13 cellular contexts compared by ENCODE assay signal in the genomic region with DNA sequence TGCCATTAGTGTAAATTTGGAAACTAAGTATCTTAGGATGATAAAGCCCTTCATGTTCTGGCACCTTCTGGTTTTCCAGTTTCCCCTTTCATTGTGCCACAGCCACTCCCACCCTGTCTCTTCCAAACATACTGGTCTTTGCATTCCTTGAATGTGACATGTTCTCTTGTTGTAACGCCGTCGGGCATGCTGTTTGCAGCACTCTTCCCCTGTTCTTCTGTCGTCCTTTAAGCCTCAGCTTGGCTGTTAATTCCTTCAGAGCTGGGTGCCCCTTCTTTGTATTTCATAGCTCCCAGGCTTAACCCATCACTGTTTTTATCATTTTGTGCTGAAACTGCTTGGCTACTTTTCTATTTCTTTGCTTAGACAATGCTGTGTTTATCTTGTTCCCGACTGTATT.
DNase-seq lines count a peak whose midpoint lies in the region; TF ChIP-seq lines count a peak whose summit lies in the region.
"Had no signal": no experiment of that assay in that cellular context is flagged by ENCODE, and none has a peak within 500 bp of the region (broad histone marks: within the 10 kb centered on the region; RNA-seq: fewer than 3 reads in every experiment).

No MANE protein-coding gene starts in this region.

- H3K14ac ChIP-seq in mesenchymal stem cell (ENCODE audit: low read length in 2 of 2) = no peak overlapping the region

- H3K36me3 ChIP-seq in Karpas-422 (ENCODE audit: insufficient read depth, low read length) = no peaks in the 10 kb centered on the region
- no peaks in the 10 kb centered on the region for H3K36me3 ChIP-seq in mesenchymal stem cell (ENCODE audit: control insufficient read depth in 1 of 2, insufficient read depth in 2 of 2, low read depth in 1 of 2, low read length in 2 of 2)
- H3K36me3 ChIP-seq in tibial artery = no peaks in the 10 kb centered on the region
- H3K36me3 ChIP-seq: adrenal gland, tibial nerve had no signal

- no peak overlapping the region for H4K91ac ChIP-seq in mesenchymal stem cell (ENCODE audit: low read length)

- no peak overlapping the region for H3K18ac ChIP-seq in mesenchymal stem cell (ENCODE audit: low read depth in 1 of 2, low read length in 2 of 2)

- POLR2A ChIA-PET in HEK293T (lab: Yijun Ruan, JAX) = no interaction called here

- WGBS in mesenchymal stem cell = 27% methylated on average over 5 of the region's 5 CpGs

- H2BK15ac ChIP-seq in mesenchymal stem cell (ENCODE audit: low read depth, poor library complexity, severe bottlenecking) = no peak overlapping the region

- no peak overlapping the region for H2BK120ac ChIP-seq in mesenchymal stem cell (ENCODE audit: low read depth, low read length)

- no peak overlapping the region for H2BK5ac ChIP-seq in mesenchymal stem cell (ENCODE audit: low read depth, low read length, poor library complexity, severe bottlenecking)

- H2AFZ ChIP-seq in Karpas-422 (ENCODE audit: low read length) = no peak overlapping the region
- H2AFZ ChIP-seq in mesenchymal stem cell (ENCODE audit: low read depth, low read length) = no peak overlapping the region

- CTCF ChIA-PET in HEK293T (lab: Yijun Ruan, JAX) = no interaction called here

- H3K79me2 ChIP-seq in Karpas-422 (ENCODE audit: low read length) = no peaks in the 10 kb centered on the region

- in situ Hi-C loops in GM13977 (cut with MboI; ENCODE audit: low pct_unique_long_range_greater_than_20kb, low sequenced_read_pairs, unreplicated experiment) = no loop called here

- H3K9me2 ChIP-seq in Karpas-422 (replicated peaks; ENCODE audit: insufficient read depth, low read length) = no peaks in the 10 kb centered on the region

- H3K4me2 ChIP-seq in Karpas-422 (ENCODE audit: low read depth, low read length, poor library complexity, severe bottlenecking) = no peak overlapping the region
- H3K4me2 ChIP-seq in mesenchymal stem cell (ENCODE audit: low read length, poor library complexity, severe bottlenecking) = peak overlapping the region; percentile 65

- TF ChIP-seq CTCF in cardiac fibroblast (IDR thresholded peaks at IDR 0.05; ENCODE audit: low read depth, low read length) (no peak), GM13977 (IDR thresholded peaks at IDR 0.05; ENCODE audit: extremely low read depth, insufficient read depth, missing control alignments) (no peak), tibial artery (IDR thresholded peaks at IDR 0.05) (no peak)

- H3K9me3 ChIP-seq in Karpas-422 (ENCODE audit: low read length) (no peaks in the 10 kb centered on the region), mesenchymal stem cell (ENCODE audit: control insufficient read depth, low read length) (no peaks in the 10 kb centered on the region), tibial artery (no peaks in the 10 kb centered on the region)
- H3K9me3 ChIP-seq: adrenal gland, mucosa of descending colon, tibial nerve had no signal

- no peak overlapping the region for H3K23ac ChIP-seq in mesenchymal stem cell (ENCODE audit: low read length in 2 of 2)

- H3K27ac ChIP-seq in Karpas-422 (ENCODE audit: low read length) (no peak overlapping the region), mesenchymal stem cell (ENCODE audit: low read length, poor library complexity, severe bottlenecking) (no peak overlapping the region), tibial artery (no peak overlapping the region)
- H3K27ac ChIP-seq: adrenal gland, tibial nerve, VCaP had no signal

- no peak overlapping the region for H3K4ac ChIP-seq in mesenchymal stem cell (ENCODE audit: low read depth in 1 of 2, low read length in 2 of 2)

- H3K79me1 ChIP-seq in mesenchymal stem cell (replicated peaks; ENCODE audit: low read length, poor library complexity, severe bottlenecking) = no peaks in the 10 kb centered on the region

- H3K9ac ChIP-seq in Karpas-422 (ENCODE audit: low read length) (no peak overlapping the region), mesenchymal stem cell (ENCODE audit: low read length) (peak overlapping the region; percentile 86)

- no peak overlapping the region for H3K4me3 ChIP-seq in Karpas-422 (ENCODE audit: low read length)
- peak overlapping the region in 1 of 2 donors; percentile 24 for H3K4me3 ChIP-seq in cardiac fibroblast (replicated peaks in 1 of 2; ENCODE audit: low read depth in 2 of 2, low read length in 2 of 2)
- H3K4me3 ChIP-seq in mesenchymal stem cell (ENCODE audit: insufficient read depth in 1 of 2, low read depth in 1 of 2, low read length in 2 of 2) = peak overlapping the region in 1 of 2 experiments; percentile 74
- peak overlapping the region in 1 of 2 donors; percentile 1 for H3K4me3 ChIP-seq in tibial artery
- H3K4me3 ChIP-seq: adrenal gland, mucosa of descending colon had no signal

- no peak overlapping the region for H2AK5ac ChIP-seq in mesenchymal stem cell (ENCODE audit: low read length, severe bottlenecking)

- intact Hi-C loops in tibial artery (cut with DNase I; ENCODE audit: low total_unique reads) = no loop called here

- no peak overlapping the region for H4K8ac ChIP-seq in mesenchymal stem cell (ENCODE audit: low read length)

- H3K4me1 ChIP-seq in Karpas-422 (ENCODE audit: low read length) = no peaks in the 10 kb centered on the region
- H3K4me1 ChIP-seq in mesenchymal stem cell (ENCODE audit: control insufficient read depth, insufficient read depth, low read depth, low read length) = no peaks in the 10 kb centered on the region
- H3K4me1 ChIP-seq in tibial artery = no peaks in the 10 kb centered on the region
- H3K4me1 ChIP-seq: adrenal gland, tibial nerve had no signal

- no peaks in the 10 kb centered on the region for H4K20me1 ChIP-seq in Karpas-422 (ENCODE audit: insufficient read depth, low read depth, low read length)

- H3K27me3 ChIP-seq in Karpas-422 (ENCODE audit: low read length) = no peaks in the 10 kb centered on the region
- H3K27me3 ChIP-seq in mesenchymal stem cell (ENCODE audit: control insufficient read depth in 1 of 2, insufficient read depth in 1 of 2, low read length in 2 of 2) = no peaks in the 10 kb centered on the region
- H3K27me3 ChIP-seq in tibial artery = no peaks in the 10 kb centered on the region
- H3K27me3 ChIP-seq: adrenal gland, tibial nerve had no signal

- H2BK12ac ChIP-seq in mesenchymal stem cell (ENCODE audit: low read length in 2 of 2) = no peak overlapping the region

- DNase-seq in AG08395 (ENCODE audit: low spot score) = peak; percentile 33
- DNase-seq in Karpas-422 = peak; percentile 25
- peak; percentile 25 to 27 for DNase-seq in cardiac fibroblast (ENCODE audit: low read depth in 2 of 2)
- DNase-seq in mesenchymal stem cell = peak; percentile 8
- DNase-seq in GM13977 (ENCODE audit: low spot score) = no peak
- no peak for DNase-seq in GM19238 (ENCODE audit: insufficient read length, low spot score)
- no peak for DNase-seq in HEK293T (ENCODE audit: extremely low spot score)
- no peak for DNase-seq in tibial artery
- DNase-seq: adrenal gland, mucosa of descending colon, NCI-H345 had no signal

TF ChIP-seq in HEK293T, 16 proteins besides CTCF, POLR2A, EP300 and RAD21:
- TF ChIP-seq HDGF (IDR thresholded peaks at IDR 0.05; ENCODE audit: borderline replicate concordance) (no peak), ARNT (IDR thresholded peaks at IDR 0.05) (no peak), BHLHE40 (IDR thresholded peaks at IDR 0.05; ENCODE audit: borderline replicate concordance) (no peak)
- TF ChIP-seq, protein P1, sequence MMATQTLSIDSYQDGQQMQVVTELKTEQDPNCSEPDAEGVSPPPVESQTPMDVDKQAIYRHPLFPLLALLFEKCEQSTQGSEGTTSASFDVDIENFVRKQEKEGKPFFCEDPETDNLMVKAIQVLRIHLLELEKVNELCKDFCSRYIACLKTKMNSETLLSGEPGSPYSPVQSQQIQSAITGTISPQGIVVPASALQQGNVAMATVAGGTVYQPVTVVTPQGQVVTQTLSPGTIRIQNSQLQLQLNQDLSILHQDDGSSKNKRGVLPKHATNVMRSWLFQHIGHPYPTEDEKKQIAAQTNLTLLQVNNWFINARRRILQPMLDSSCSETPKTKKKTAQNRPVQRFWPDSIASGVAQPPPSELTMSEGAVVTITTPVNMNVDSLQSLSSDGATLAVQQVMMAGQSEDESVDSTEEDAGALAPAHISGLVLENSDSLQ (IDR thresholded peaks at IDR 0.05) = no peak

Comparison
In these comparisons a context has a peak if more than half of its experiments do, and no peak if none do; other contexts are left out.
1. DNase-seq: peak in AG08395 (single experiment), Karpas-422 (single experiment), cardiac fibroblast (2 of 2) and mesenchymal stem cell (single experiment); none in GM13977 (single experiment), GM19238 (single experiment), HEK293T (single experiment) and tibial artery (0 of 2).